ENCODE assay signal across 13 cellular contexts in genomic region chr6:29725981-29726380, GRCh38. TPM values are rescaled to one million over a fixed set of nuclear protein-coding genes. Genes with fewer than 3 reads are reported as not detected.
DNase-seq lines count a peak whose midpoint lies in the region; ATAC-seq and TF ChIP-seq lines count a peak whose summit lies in the region.
"Had no signal": no experiment of that assay in that cellular context is flagged by ENCODE, and none has a peak within 500 bp of the region (broad histone marks: within the 10 kb centered on the region; RNA-seq: fewer than 3 reads in every experiment).

No MANE protein-coding gene starts in this region.

- peak overlapping the region in 3 of 4 donors; percentile 9 to 100 (median 19) for H3K4me3 ChIP-seq in Peyer's patch
- peak overlapping the region; percentile 88 to 94 for H3K4me3 ChIP-seq in duodenal mucosa (ENCODE audit: low read depth in 1 of 2, low read length in 2 of 2)
- H3K4me3 ChIP-seq: PC-9 had no signal

- H3K36me3 Mint-ChIP-seq in activated T-cell treated with anti-CD3 and anti-CD28 coated beads, Interleukin-2, amount 50 U/mL, for 72 hours (ENCODE audit: insufficient read depth in 2 of 2): peaks cover 24 to 31% of the 10 kb centered on the region in 2 donors
- peaks cover 78% of the 10 kb centered on the region for H3K36me3 Mint-ChIP-seq in stimulated activated effector memory CD8-positive, alpha-beta T cell treated with anti-CD3 and anti-CD28 coated beads, Interleukin-12 subunit alpha, Interleukin-12 subunit beta, amount 100 ng/mL, for 72 hours

- H3K4me1 Mint-ChIP-seq in activated T-cell treated with anti-CD3 and anti-CD28 coated beads, Interleukin-2, amount 50 U/mL, for 72 hours (ENCODE audit: low read depth): peaks cover 64% of the 10 kb centered on the region
- peaks cover 80% of the 10 kb centered on the region for H3K4me1 Mint-ChIP-seq in stimulated activated effector memory CD8-positive, alpha-beta T cell treated with anti-CD3 and anti-CD28 coated beads, Interleukin-12 subunit alpha, Interleukin-12 subunit beta, amount 100 ng/mL, for 72 hours

- no peak for DNase-seq in activated T-cell treated with anti-CD3 and anti-CD28 coated beads, Interleukin-2, amount 50 U/mL, for 72 hours
- DNase-seq in activated T-cell treated with anti-CD3 and anti-CD28 coated beads for 4 hours: no peak
- no peak for DNase-seq in Peyer's patch
- peak in 1 of 2 donors; percentile 48 for DNase-seq in stimulated activated effector memory CD8-positive, alpha-beta T cell treated with anti-CD3 and anti-CD28 coated beads, Interleukin-12 subunit alpha, Interleukin-12 subunit beta, amount 100 ng/mL, for 72 hours (ENCODE audit: low spot score in 2 of 2)
- no peak for DNase-seq in EL
- DNase-seq: kidney, NCI-H774 had no signal

- TF ChIP-seq POLR2A in Peyer's patch (IDR thresholded peaks at IDR 0.05): no peak

- no peak for TF ChIP-seq CTCF in Peyer's patch (IDR thresholded peaks at IDR 0.05)

- H3K4me3 Mint-ChIP-seq in activated T-cell treated with anti-CD3 and anti-CD28 coated beads, Interleukin-2, amount 50 U/mL, for 72 hours: peak overlapping the region; percentile 93 to 95
- peak overlapping the region; percentile 90 for H3K4me3 Mint-ChIP-seq in stimulated activated effector memory CD8-positive, alpha-beta T cell treated with anti-CD3 and anti-CD28 coated beads, Interleukin-12 subunit alpha, Interleukin-12 subunit beta, amount 100 ng/mL, for 72 hours

- no peak overlapping the region for H3K9ac ChIP-seq in duodenal mucosa (ENCODE audit: low read depth in 1 of 2, low read length in 2 of 2)

- H3K9me3 ChIP-seq in Peyer's patch (no peaks in the 10 kb centered on the region), duodenal mucosa (ENCODE audit: control insufficient read depth in 1 of 2, low read length in 2 of 2) (no peaks in the 10 kb centered on the region)
- H3K9me3 ChIP-seq: esophagus muscularis mucosa had no signal

- H3K4me1 ChIP-seq in Peyer's patch (peaks cover 0 to 23% (median 15%) of the 10 kb centered on the region in 4 donors), duodenal mucosa (ENCODE audit: control insufficient read depth in 1 of 2, insufficient read depth in 2 of 2, low read length in 2 of 2) (peaks cover 11 to 23% of the 10 kb centered on the region in 2 donors)

- no peak for ATAC-seq in activated T-cell treated with anti-CD3 and anti-CD28 coated beads, Interleukin-2, amount 50 U/mL, for 72 hours (replicated peaks in 1 of 2)
- ATAC-seq in stimulated activated effector memory CD8-positive, alpha-beta T cell treated with anti-CD3 and anti-CD28 coated beads, Interleukin-12 subunit alpha, Interleukin-12 subunit beta, amount 100 ng/mL, for 72 hours: no peak
- no peak for ATAC-seq in HG03342 (IDR thresholded peaks at IDR 0.05; ENCODE audit: unreplicated experiment)
- ATAC-seq in HG02623 (IDR thresholded peaks at IDR 0.05; ENCODE audit: unreplicated experiment): no peak
- ATAC-seq: SK-N-SH treated with all-trans-retinoic acid at 6 μM for 48 hours had no signal

- H3K27ac ChIP-seq in Peyer's patch (peak overlapping the region in 1 of 4 donors; percentile 25), duodenal mucosa (ENCODE audit: low read depth, low read length) (no peak overlapping the region)
- H3K27ac ChIP-seq: esophagus muscularis mucosa, PC-9 had no signal

- no peaks in the 10 kb centered on the region for H3K27me3 Mint-ChIP-seq in activated T-cell treated with anti-CD3 and anti-CD28 coated beads, Interleukin-2, amount 50 U/mL, for 72 hours (ENCODE audit: low read depth)

- H3K36me3 ChIP-seq in Peyer's patch (peaks cover 0 to 32% (median 0%) of the 10 kb centered on the region in 3 donors), duodenal mucosa (ENCODE audit: control insufficient read depth in 1 of 2, insufficient read depth in 2 of 2, low read length in 2 of 2) (peaks cover 18 to 34% of the 10 kb centered on the region in 2 donors)

- H3K27me3 ChIP-seq in Peyer's patch (no peaks in the 10 kb centered on the region), duodenal mucosa (ENCODE audit: control insufficient read depth in 1 of 2, insufficient read depth in 2 of 2, low read length in 2 of 2) (no peaks in the 10 kb centered on the region)
- H3K27me3 ChIP-seq: esophagus muscularis mucosa had no signal

- H3K27ac Mint-ChIP-seq in activated T-cell treated with anti-CD3 and anti-CD28 coated beads, Interleukin-2, amount 50 U/mL, for 72 hours: peak overlapping the region; percentile 52
- H3K27ac Mint-ChIP-seq in stimulated activated effector memory CD8-positive, alpha-beta T cell treated with anti-CD3 and anti-CD28 coated beads, Interleukin-12 subunit alpha, Interleukin-12 subunit beta, amount 100 ng/mL, for 72 hours: peak overlapping the region; percentile 97

- H3K9me3 Mint-ChIP-seq in activated T-cell treated with anti-CD3 and anti-CD28 coated beads, Interleukin-2, amount 50 U/mL, for 72 hours: no peaks in the 10 kb centered on the region
- H3K9me3 Mint-ChIP-seq in stimulated activated effector memory CD8-positive, alpha-beta T cell treated with anti-CD3 and anti-CD28 coated beads, Interleukin-12 subunit alpha, Interleukin-12 subunit beta, amount 100 ng/mL, for 72 hours: no peaks in the 10 kb centered on the region

RNA-seq across cellular contexts. Expression of gene HLA-F, which starts 2.7 kb away (rescaled TPM):
- total RNA-seq in activated T-cell treated with anti-CD3 and anti-CD28 coated beads, Interleukin-2, amount 50 U/mL, for 72 hours: 100 to 1,000 TPM; 238 to 275 TPM
- total RNA-seq in Peyer's patch: 100 to 1,000 TPM; 213 to 359 (median 299) TPM

RNA-seq across cellular contexts. Expression of gene ZFP57, which starts 45.0 kb away (rescaled TPM):
- total RNA-seq in activated T-cell treated with anti-CD3 and anti-CD28 coated beads, Interleukin-2, amount 50 U/mL, for 72 hours: 1 to 10 TPM in 1 of 2 donors, not detected in 1; 6.3 TPM
- total RNA-seq in Peyer's patch: 1 to 10 TPM in 1 of 4 donors, not detected in 3; 1.6 TPM
